ENCODE assay signal across 8 cellular contexts in the genomic region with DNA sequence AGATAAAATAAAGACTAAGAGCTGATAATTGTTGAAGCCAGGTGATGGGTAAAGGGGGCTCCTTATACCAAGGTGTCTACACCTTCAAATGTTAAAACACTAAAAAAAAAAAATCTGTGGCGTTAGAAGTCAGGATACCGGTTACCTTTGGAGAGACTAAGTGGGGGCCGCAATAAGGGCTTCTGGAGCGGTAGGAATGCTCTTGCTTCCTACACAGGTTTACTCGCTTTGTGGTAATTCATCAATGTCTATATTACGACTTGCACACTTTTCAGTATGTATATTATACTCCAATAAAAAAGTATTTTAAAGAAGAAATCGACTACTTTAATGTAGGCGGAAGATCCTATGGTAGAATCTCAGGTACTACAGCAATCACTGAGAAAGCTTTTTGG. TPM values are rescaled to one million over a fixed set of nuclear protein-coding genes. Genes with fewer than 3 reads are reported as not detected.
DNase-seq lines count a peak whose midpoint lies in the region; ATAC-seq and TF ChIP-seq lines count a peak whose summit lies in the region.

No MANE protein-coding gene starts in this region.

- ATAC-seq in DND-41 (ENCODE audit: insufficient read depth, low read depth): no peak
- no peak for ATAC-seq in GM21423 (IDR thresholded peaks at IDR 0.05; ENCODE audit: unreplicated experiment)
- ATAC-seq in HG02852 (IDR thresholded peaks at IDR 0.05; ENCODE audit: unreplicated experiment): no peak

- H3K9me3 ChIP-seq in DND-41 (ENCODE audit: insufficient read depth, low read length, severe bottlenecking) (no peaks in the 10 kb centered on the region), OCI-LY3 (ENCODE audit: insufficient read depth, low read length) (no peaks in the 10 kb centered on the region), ovary (no peaks in the 10 kb centered on the region)

- peaks cover 59% of the 10 kb centered on the region for H3K79me2 ChIP-seq in DND-41 (ENCODE audit: insufficient read depth, low read length)
- H3K79me2 ChIP-seq in OCI-LY3 (ENCODE audit: low read length): peaks cover 51% of the 10 kb centered on the region

- H3K36me3 ChIP-seq in DND-41 (ENCODE audit: insufficient read depth, low read length) (peaks cover 38% of the 10 kb centered on the region), OCI-LY3 (replicated peaks; ENCODE audit: low read depth, low read length) (peaks cover 10% of the 10 kb centered on the region), ovary (no peaks in the 10 kb centered on the region)

- H3K9ac ChIP-seq in DND-41 (ENCODE audit: low read depth, low read length) (peak overlapping the region; percentile 96), OCI-LY3 (ENCODE audit: low read length) (peak overlapping the region; percentile 91)

- intact Hi-C loops in ovary (cut with DNase I): loop anchor here in 3 of 4 donors (5.0 to 10.0 kb wide), 3 partner anchors 173 to 525 kb away; no protein-coding TSS in a partner anchor

- H3K4me3 ChIP-seq in DND-41 (ENCODE audit: low read depth in 1 of 2, low read length in 2 of 2) (peak overlapping the region; percentile 79 to 88), OCI-LY3 (ENCODE audit: low read length) (peak overlapping the region; percentile 94), epithelial cell of esophagus (ENCODE audit: low read length) (peak overlapping the region; percentile 82), ovary (peak overlapping the region; percentile 80)

- WGBS in ovary, 3 donors: 3 to 4% (median 4%) methylated on average over 8 of the region's 8 CpGs

- H3K27me3 ChIP-seq in DND-41 (ENCODE audit: insufficient read depth, low read length, poor library complexity) (no peaks in the 10 kb centered on the region), OCI-LY3 (ENCODE audit: low read depth, low read length) (no peaks in the 10 kb centered on the region), ovary (no peaks in the 10 kb centered on the region)

- H3K27ac ChIP-seq in DND-41 (ENCODE audit: low read length) (peak overlapping the region; percentile 94), OCI-LY3 (ENCODE audit: low read length) (peak overlapping the region; percentile 91), ovary (peak overlapping the region; percentile 85 to 96)

- peak overlapping the region; percentile 93 for H2AFZ ChIP-seq in DND-41 (ENCODE audit: low read depth, low read length)
- no peak overlapping the region for H2AFZ ChIP-seq in OCI-LY3 (ENCODE audit: low read depth, low read length)

- H3K4me1 ChIP-seq in DND-41 (ENCODE audit: insufficient read depth, low read length): peaks cover 28% of the 10 kb centered on the region
- peaks cover 37% of the 10 kb centered on the region for H3K4me1 ChIP-seq in OCI-LY3 (ENCODE audit: low read length)
- no peaks in the 10 kb centered on the region for H3K4me1 ChIP-seq in ovary (ENCODE audit: insufficient read depth)

- H3K4me2 ChIP-seq in DND-41 (ENCODE audit: insufficient read depth, low read length): peak overlapping the region; percentile 72
- peak overlapping the region; percentile 89 for H3K4me2 ChIP-seq in OCI-LY3 (ENCODE audit: low read length)

- TF ChIP-seq EP300 in ovary (IDR thresholded peaks at IDR 0.05): no peak

- no peak for TF ChIP-seq CTCF in DND-41 (IDR thresholded peaks at IDR 0.05; ENCODE audit: borderline replicate concordance, extremely low read depth, low read length, poor library complexity, severe bottlenecking)
- no peak for TF ChIP-seq CTCF in OCI-LY3 (IDR thresholded peaks at IDR 0.05; ENCODE audit: low read depth, low read length)
- no peak for TF ChIP-seq CTCF in epithelial cell of esophagus (IDR thresholded peaks at IDR 0.05; ENCODE audit: insufficient read depth, low read depth, low read length, missing control alignments)
- TF ChIP-seq CTCF in ovary (IDR thresholded peaks at IDR 0.05): no peak

- H4K20me1 ChIP-seq in DND-41 (ENCODE audit: insufficient read depth, low read length) (peaks cover 6% of the 10 kb centered on the region; the same call in 1 of the 2 replicates), OCI-LY3 (ENCODE audit: insufficient read depth, low read length) (no peaks in the 10 kb centered on the region)

- DNase-seq in DND-41: no peak
- DNase-seq in epithelial cell of esophagus (ENCODE audit: low read depth): no peak
- no peak for DNase-seq in ovary
- no peak for DNase-seq in LoVo (ENCODE audit: low spot score)
- DNase-seq in dermis blood vessel endothelial cell: no peak

- no peak for TF ChIP-seq POLR2A in ovary (IDR thresholded peaks at IDR 0.05)

RNA-seq across cellular contexts. Expression of gene MRPS27, which starts 12.5 kb away (rescaled TPM):
- total RNA-seq in ovary: 10 to 100 TPM; 48.5 to 66.9 (median 57.9) TPM
- 100 to 1,000 TPM in 1 of 2 donors, 10 to 100 TPM in 1; 33.4 to 108 TPM for polyA plus RNA-seq in ovary
- total RNA-seq in dermis blood vessel endothelial cell: 75.6 and 91.2 TPM in 2 replicates

RNA-seq across cellular contexts. Expression of gene PTCD2, which starts 12.6 kb away (rescaled TPM):
- total RNA-seq in ovary (10 to 100 TPM in 2 of 7 donors, 1 to 10 TPM in 5; 4.9 to 12.9 (median 7.9) TPM), dermis blood vessel endothelial cell (3.9 and 6.0 TPM in 2 replicates)
- 1 to 10 TPM; 3.3 to 7.3 TPM for polyA plus RNA-seq in ovary
